ENCODE assay signal across 8 cellular contexts in genomic region chr17:29723283-29724047, GRCh38.
DNase-seq lines count a peak whose midpoint lies in the region; ATAC-seq and TF ChIP-seq lines count a peak whose summit lies in the region.

No MANE protein-coding gene starts in this region.

- peak overlapping the region; percentile 42 for H3K4me3 ChIP-seq in Jurkat, Clone E6-1 (ENCODE audit: low read length)
- H3K4me3 ChIP-seq in adrenal gland (no peak overlapping the region), psoas muscle (peak overlapping the region; percentile 35), body of pancreas (no peak overlapping the region)

- peak overlapping the region in 4 of 5 donors; percentile 25 to 71 (median 52) for H3K27ac ChIP-seq in adrenal gland
- peak overlapping the region; percentile 66 for H3K27ac ChIP-seq in psoas muscle
- peak overlapping the region in 2 of 4 donors; percentile 49 to 72 for H3K27ac ChIP-seq in body of pancreas

- peaks cover 14 to 39% of the 10 kb centered on the region in 2 donors for H3K4me1 ChIP-seq in adrenal gland (replicated peaks in 1 of 2)
- peaks cover 62% of the 10 kb centered on the region for H3K4me1 ChIP-seq in psoas muscle
- peaks cover 6% of the 10 kb centered on the region for H3K4me1 ChIP-seq in body of pancreas

- H3K36me3 ChIP-seq in adrenal gland (replicated peaks in 1 of 2): no peaks in the 10 kb centered on the region
- H3K36me3 ChIP-seq in psoas muscle (ENCODE audit: insufficient read depth in 1 of 2, low read depth in 1 of 2): no peaks in the 10 kb centered on the region
- no peaks in the 10 kb centered on the region for H3K36me3 ChIP-seq in body of pancreas (replicated peaks in 1 of 2; ENCODE audit: insufficient read depth in 1 of 2, low read depth in 2 of 2)

- intact Hi-C loops in adrenal gland (cut with DNase I): no loop called here
- intact Hi-C loops in psoas muscle (cut with DNase I): no loop called here
- intact Hi-C loops in body of pancreas (cut with DNase I): no loop called here

- 83 to 92% (median 89%) methylated on average over 2 of the region's 2 CpGs for WGBS in adrenal gland, 4 donors
- 62 to 91% (median 66%) methylated on average over 2 of the region's 2 CpGs for WGBS in psoas muscle, 3 donors
- 89 to 90% methylated on average over 2 of the region's 2 CpGs for WGBS in body of pancreas, 2 donors

- no peak for TF ChIP-seq POLR2A in adrenal gland (IDR thresholded peaks at IDR 0.05)
- TF ChIP-seq POLR2A in body of pancreas (IDR thresholded peaks at IDR 0.05): no peak

- no peak for TF ChIP-seq CTCF in GM13976 (IDR thresholded peaks at IDR 0.05; ENCODE audit: borderline replicate concordance, control extremely low read depth, extremely low read depth, insufficient read depth, missing control alignments)
- no peak for TF ChIP-seq CTCF in adrenal gland (IDR thresholded peaks at IDR 0.05)
- TF ChIP-seq CTCF in psoas muscle (IDR thresholded peaks at IDR 0.05): no peak
- no peak for TF ChIP-seq CTCF in body of pancreas (IDR thresholded peaks at IDR 0.05)

- no peaks in the 10 kb centered on the region for H3K9me3 ChIP-seq in adrenal gland (replicated peaks in 1 of 3)
- H3K9me3 ChIP-seq in psoas muscle: no peaks in the 10 kb centered on the region
- no peaks in the 10 kb centered on the region for H3K9me3 ChIP-seq in body of pancreas

- H3K27me3 ChIP-seq in adrenal gland (no peaks in the 10 kb centered on the region), psoas muscle (ENCODE audit: insufficient read depth in 3 of 3, low read length in 2 of 3) (no peaks in the 10 kb centered on the region), body of pancreas (no peaks in the 10 kb centered on the region)

- peak; percentile 44 for DNase-seq in GM13976 (ENCODE audit: low spot score)
- DNase-seq in Jurkat, Clone E6-1 (ENCODE audit: low read depth, low spot score): peak; percentile 70
- no peak for DNase-seq in adrenal gland
- no peak for DNase-seq in psoas muscle
- no peak for DNase-seq in stimulated activated CD4-positive, alpha-beta T cell treated with anti-CD3 and anti-CD28 coated beads, Interleukin-2, amount 100 ng/mL, for 24 hours
- DNase-seq in retina: no peak
- no peak for DNase-seq in hypothalamus (lab: John Stamatoyannopoulos, UW)
- no peak for DNase-seq in body of pancreas

- no peak for ATAC-seq in psoas muscle
- ATAC-seq in body of pancreas: no peak

- in situ Hi-C loops in GM13976 (cut with MboI; ENCODE audit: low sequenced_read_pairs, unreplicated experiment): no loop called here

Comparison
In these comparisons a context has a peak if more than half of its experiments do, and no peak if none do; other contexts are left out.
1. DNase-seq: peak in GM13976 (single experiment) and Jurkat, Clone E6-1 (single experiment); none in adrenal gland (0 of 7), psoas muscle (0 of 2), stimulated activated CD4-positive, alpha-beta T cell treated with anti-CD3 and anti-CD28 coated beads, Interleukin-2, amount 100 ng/mL, for 24 hours (0 of 2), retina (single experiment), hypothalamus (0 of 51) and body of pancreas (0 of 4).
2. H3K4me3 ChIP-seq: peak in Jurkat, Clone E6-1 (single experiment) and psoas muscle (single experiment); none in adrenal gland (0 of 4) and body of pancreas (0 of 2).